ENCODE assay signal across 1 cellular context in the genomic region with DNA sequence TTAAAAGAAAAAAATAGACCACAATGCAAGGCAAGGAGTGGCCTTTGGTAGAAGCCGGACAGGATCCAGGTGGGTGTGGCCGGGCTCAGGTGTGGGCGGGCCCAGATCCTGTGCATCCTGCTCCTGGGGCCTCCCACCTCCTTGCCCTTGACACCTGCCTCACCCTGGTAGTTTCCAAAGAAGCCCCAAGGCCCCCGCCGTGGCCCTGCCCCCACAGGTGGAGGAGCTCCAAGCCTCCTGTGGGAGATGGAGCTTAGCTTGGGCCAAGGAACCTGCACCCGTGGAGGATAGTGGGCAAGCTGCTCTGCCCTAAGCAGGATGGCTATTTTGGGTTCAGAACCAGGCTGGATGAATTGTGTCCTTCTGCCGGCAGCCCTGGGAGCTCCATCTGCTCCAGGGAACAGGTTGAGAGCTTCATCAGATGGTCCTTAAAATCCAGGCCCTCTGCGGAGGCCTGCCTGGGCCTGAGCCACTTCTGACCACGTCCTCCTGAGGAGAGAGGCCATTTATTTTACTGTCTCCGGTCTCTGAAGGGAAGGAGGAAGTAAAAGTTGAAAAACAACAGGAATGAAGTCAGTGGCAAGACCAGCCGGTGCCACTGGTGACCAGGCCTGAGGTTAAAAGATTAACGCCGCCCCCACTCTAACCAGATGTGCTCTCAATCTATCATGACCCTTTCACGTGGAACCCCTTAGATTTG.
TF ChIP-seq lines count a peak whose summit lies in the region.

No MANE protein-coding gene starts in this region.

TF ChIP-seq in K562, 482 proteins besides CTCF, POLR2A, EP300 and RAD21:
- TF ChIP-seq MECOM (CRISPR knock-in tag; IDR thresholded peaks at IDR 0.05): no peak
